ENCODE assay signal across 8 cellular contexts in genomic region chr1:244049142-244049968, GRCh38. TPM values are rescaled to one million over a fixed set of nuclear protein-coding genes. Genes with fewer than 3 reads are reported as not detected.
A peak's percentile ranks its signal among the peaks of the same experiment; 100 is the strongest.
DNase-seq lines count a peak whose midpoint lies in the region; ATAC-seq and TF ChIP-seq lines count a peak whose summit lies in the region.

No MANE protein-coding gene starts in this region.

- H3K27me3 ChIP-seq in neural cell (ENCODE audit: insufficient read depth, low read depth, low read length): no peaks in the 10 kb centered on the region
- H3K27me3 ChIP-seq in upper lobe of left lung: no peaks in the 10 kb centered on the region

- peaks cover 26% of the 10 kb centered on the region for H3K4me1 Mint-ChIP-seq in activated T-cell treated with anti-CD3 and anti-CD28 coated beads, Interleukin-2, amount 50 U/mL, for 24 hours (ENCODE audit: low read depth)

- no peaks in the 10 kb centered on the region for H3K9me3 Mint-ChIP-seq in activated T-cell treated with anti-CD3 and anti-CD28 coated beads, Interleukin-2, amount 50 U/mL, for 24 hours

- no peak for TF ChIP-seq CTCF in fibroblast of pulmonary artery (IDR thresholded peaks at IDR 0.05; ENCODE audit: low read length, missing control alignments)
- TF ChIP-seq CTCF in neural cell (IDR thresholded peaks at IDR 0.05; ENCODE audit: poor library complexity, severe bottlenecking): no peak
- TF ChIP-seq CTCF in upper lobe of left lung (IDR thresholded peaks at IDR 0.05): no peak

- DNase-seq in NCI-H1417 (lab: John Stamatoyannopoulos, UW): peak; percentile 22 to 80 (median 69)
- DNase-seq in NCI-H1417 treated with DMSO at 0.1 percent for 48 hours (lab: John Stamatoyannopoulos, UW): no peak
- DNase-seq in NCI-H748 treated with DMSO at 0.1 percent for 48 hours (lab: John Stamatoyannopoulos, UW): peak; percentile 20
- peak; percentile 56 for DNase-seq in activated T-cell treated with anti-CD3 and anti-CD28 coated beads, Interleukin-2, amount 50 U/mL, for 24 hours
- DNase-seq in fibroblast of pulmonary artery (ENCODE audit: low read depth): no peak
- peak; percentile 51 to 91 for DNase-seq in upper lobe of left lung
- no peak for DNase-seq in ureter (ENCODE audit: low spot score)

- peak overlapping the region; percentile 89 for H3K4me3 Mint-ChIP-seq in activated T-cell treated with anti-CD3 and anti-CD28 coated beads, Interleukin-2, amount 50 U/mL, for 24 hours

- H3K9me3 ChIP-seq in neural cell (ENCODE audit: low read length): no peaks in the 10 kb centered on the region
- no peaks in the 10 kb centered on the region for H3K9me3 ChIP-seq in upper lobe of left lung

- peaks cover 44% of the 10 kb centered on the region for H3K79me2 ChIP-seq in neural cell (replicated peaks; ENCODE audit: insufficient read depth, low read length)

- no peak for TF ChIP-seq RAD21 in neural cell (conservative IDR thresholded peaks at IDR 0.05)

- H2AFZ ChIP-seq in neural cell (ENCODE audit: low read depth, low read length): no peak overlapping the region

- TF ChIP-seq POLR2A in upper lobe of left lung (IDR thresholded peaks at IDR 0.05): peak in 1 of 4 donors; percentile 24

- no peaks in the 10 kb centered on the region for H3K27me3 Mint-ChIP-seq in activated T-cell treated with anti-CD3 and anti-CD28 coated beads, Interleukin-2, amount 50 U/mL, for 24 hours

- H3K9me2 ChIP-seq in neural cell (ENCODE audit: insufficient read depth, low read length): no peaks in the 10 kb centered on the region

- WGBS in upper lobe of left lung, 2 donors: 0% methylated on average over 25 to 67 of the region's 75 CpGs

- no peak for TF ChIP-seq EP300 in neural cell (conservative IDR thresholded peaks at IDR 0.05; ENCODE audit: poor library complexity, severe bottlenecking)
- no peak for TF ChIP-seq EP300 in upper lobe of left lung (IDR thresholded peaks at IDR 0.05)

- H3F3A ChIP-seq in neural cell (ENCODE audit: insufficient read depth, low read length, poor library complexity, severe bottlenecking): peaks cover 12% of the 10 kb centered on the region

- peak overlapping the region; percentile 94 for H3K27ac Mint-ChIP-seq in activated T-cell treated with anti-CD3 and anti-CD28 coated beads, Interleukin-2, amount 50 U/mL, for 24 hours

- peaks cover 8% of the 10 kb centered on the region for H3K36me3 Mint-ChIP-seq in activated T-cell treated with anti-CD3 and anti-CD28 coated beads, Interleukin-2, amount 50 U/mL, for 24 hours (ENCODE audit: low read depth)

- ATAC-seq in upper lobe of left lung (ENCODE audit: low FRiP score in 2 of 2): no peak

- H3K36me3 ChIP-seq in neural cell (ENCODE audit: insufficient read depth, low read length) (peaks cover 6% of the 10 kb centered on the region), upper lobe of left lung (peaks cover 3 to 8% (median 7%) of the 10 kb centered on the region in 4 donors)

- H4K20me1 ChIP-seq in neural cell (ENCODE audit: insufficient read depth): no peaks in the 10 kb centered on the region

- H3K9ac ChIP-seq in neural cell (ENCODE audit: low read length): peak overlapping the region; percentile 65

- peak overlapping the region; percentile 88 for H3K4me2 ChIP-seq in neural cell (ENCODE audit: low read length)

- peaks cover 25 to 40% (median 27%) of the 10 kb centered on the region in 4 donors for H3K4me1 ChIP-seq in upper lobe of left lung

- peak overlapping the region; percentile 82 for H3K4me3 ChIP-seq in fibroblast of pulmonary artery (replicated peaks; ENCODE audit: low read depth, low read length)
- peak overlapping the region; percentile 78 for H3K4me3 ChIP-seq in neural cell (ENCODE audit: low read length)
- peak overlapping the region; percentile 41 to 88 (median 82) for H3K4me3 ChIP-seq in upper lobe of left lung

- H3K27ac ChIP-seq in neural cell (ENCODE audit: low read length) (peak overlapping the region; percentile 39), upper lobe of left lung (peak overlapping the region; percentile 79 to 100 (median 98))

TF ChIP-seq in neural cell, 6 proteins besides CTCF, POLR2A, EP300 and RAD21:
- TF ChIP-seq MXI1 (conservative IDR thresholded peaks at IDR 0.05; ENCODE audit: poor library complexity, severe bottlenecking) (no peak), SMC3 (conservative IDR thresholded peaks at IDR 0.05; ENCODE audit: poor library complexity) (no peak), REST (IDR thresholded peaks at IDR 0.05; ENCODE audit: borderline replicate concordance) (no peak), TAF1 (IDR thresholded peaks at IDR 0.05; ENCODE audit: low read depth) (no peak), EZH2 (IDR thresholded peaks at IDR 0.05; ENCODE audit: borderline replicate concordance, insufficient read depth, low read length, poor library complexity, severe bottlenecking) (no peak), POLR2AphosphoS5 (IDR thresholded peaks at IDR 0.05) (peak; percentile 16)

RNA-seq across cellular contexts. Expression of gene ZBTB18, which starts 1.7 kb away (rescaled TPM):
- polyA plus RNA-seq in neural cell: 28.1 and 30.6 TPM in 2 replicates
- 48.7 and 49.4 TPM in 2 replicates for polyA minus RNA-seq in neural cell
- total RNA-seq in upper lobe of left lung: 10 to 100 TPM; 14.8 to 29.7 (median 20.4) TPM
- 14.2 TPM for total RNA-seq in ureter

Comparison
In these comparisons a context has a peak if more than half of its experiments do, and no peak if none do; other contexts are left out.
1. DNase-seq: peak in NCI-H1417 (3 of 3), NCI-H748 treated with DMSO at 0.1 percent for 48 hours (single experiment), activated T-cell treated with anti-CD3 and anti-CD28 coated beads, Interleukin-2, amount 50 U/mL, for 24 hours (single experiment) and upper lobe of left lung (2 of 2); none in NCI-H1417 treated with DMSO at 0.1 percent for 48 hours (single experiment), fibroblast of pulmonary artery (single experiment) and ureter (single experiment).
2. Peak in every context shown above with its lines, with median percentiles within 50 percentile points of each other: H3K4me3 ChIP-seq.